Comparison of ENCODE assay signal across 1 cellular context in the genomic region with DNA sequence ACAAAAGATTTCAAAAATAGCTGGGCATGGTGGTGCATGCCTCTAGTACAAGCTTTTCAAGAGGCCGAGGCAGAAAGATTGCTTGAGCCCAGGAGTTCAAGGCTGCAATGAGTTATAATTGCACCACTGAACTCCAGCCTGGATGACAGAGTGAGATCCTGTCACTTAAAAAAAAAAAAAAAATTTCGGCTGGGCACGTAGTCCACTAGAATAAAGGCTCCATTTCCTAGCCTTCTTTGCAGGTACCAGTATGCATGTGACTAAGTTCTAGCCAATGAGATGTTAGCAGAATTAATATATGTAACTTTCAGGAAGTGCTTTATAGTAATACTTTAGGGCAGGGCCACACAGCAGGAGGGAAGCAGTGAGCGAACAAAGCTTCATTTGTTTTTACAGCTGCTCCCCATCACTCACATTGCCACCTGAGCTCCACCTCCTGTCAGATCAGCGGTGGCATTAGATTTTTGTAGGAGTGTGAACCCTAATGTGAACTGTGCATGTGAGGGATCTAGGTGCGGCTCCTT.
TF ChIP-seq lines count a peak whose summit lies in the region.

No MANE protein-coding gene starts in this region.

TF ChIP-seq in GM12878, 131 proteins besides CTCF, POLR2A, EP300 and RAD21:
- TF ChIP-seq, protein P1, sequence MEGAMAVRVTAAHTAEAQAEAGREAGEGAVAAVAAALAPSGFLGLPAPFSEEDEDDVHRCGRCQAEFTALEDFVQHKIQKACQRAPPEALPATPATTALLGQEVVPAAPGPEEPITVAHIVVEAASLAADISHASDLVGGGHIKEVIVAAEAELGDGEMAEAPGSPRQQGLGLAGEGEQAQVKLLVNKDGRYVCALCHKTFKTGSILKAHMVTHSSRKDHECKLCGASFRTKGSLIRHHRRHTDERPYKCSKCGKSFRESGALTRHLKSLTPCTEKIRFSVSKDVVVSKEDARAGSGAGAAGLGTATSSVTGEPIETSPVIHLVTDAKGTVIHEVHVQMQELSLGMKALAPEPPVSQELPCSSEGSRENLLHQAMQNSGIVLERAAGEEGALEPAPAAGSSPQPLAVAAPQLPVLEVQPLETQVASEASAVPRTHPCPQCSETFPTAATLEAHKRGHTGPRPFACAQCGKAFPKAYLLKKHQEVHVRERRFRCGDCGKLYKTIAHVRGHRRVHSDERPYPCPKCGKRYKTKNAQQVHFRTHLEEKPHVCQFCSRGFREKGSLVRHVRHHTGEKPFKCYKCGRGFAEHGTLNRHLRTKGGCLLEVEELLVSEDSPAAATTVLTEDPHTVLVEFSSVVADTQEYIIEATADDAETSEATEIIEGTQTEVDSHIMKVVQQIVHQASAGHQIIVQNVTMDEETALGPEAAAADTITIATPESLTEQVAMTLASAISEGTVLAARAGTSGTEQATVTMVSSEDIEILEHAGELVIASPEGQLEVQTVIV (IDR thresholded peaks at IDR 0.05; ENCODE audit: borderline replicate concordance, partially characterized antibody) = no peak
TF ChIP-seq in GM12878: peak in this region for 0.
